Comparison of ENCODE assay signal across 1 cellular context in genomic region chr5:1800470-1801060, GRCh38.
TF ChIP-seq lines count a peak whose summit lies in the region.

No MANE protein-coding gene starts in this region.

TF ChIP-seq in K562, 482 proteins besides CTCF, POLR2A, EP300 and RAD21 (continues in another document):
- TF ChIP-seq ZNF780A (CRISPR knock-in tag; IDR thresholded peaks at IDR 0.05) (no peak), CBX1 (IDR thresholded peaks at IDR 0.05; ENCODE audit: low read depth) (no peak), CUX1 (CRISPR knock-in tag; IDR thresholded peaks at IDR 0.05) (no peak), MYNN (IDR thresholded peaks at IDR 0.05) (no peak), MYNN (CRISPR knock-in tag; IDR thresholded peaks at IDR 0.05) (no peak), MYC (IDR thresholded peaks at IDR 0.05; ENCODE audit: low read depth, low read length) (peak; percentile 44; the same call in 1 of the 2 replicates), MYC (CRISPR knock-in tag; IDR thresholded peaks at IDR 0.05; ENCODE audit: borderline replicate concordance, low read depth) (no peak), E4F1 (CRISPR knock-in tag; IDR thresholded peaks at IDR 0.05; ENCODE audit: borderline replicate concordance) (no peak), ZNF324 (CRISPR knock-in tag; IDR thresholded peaks at IDR 0.05) (no peak), LARP7 (IDR thresholded peaks at IDR 0.05) (no peak), TFE3 (CRISPR knock-in tag; IDR thresholded peaks at IDR 0.05) (peak; percentile 95), ZNF23 (CRISPR knock-in tag; IDR thresholded peaks at IDR 0.05) (no peak), RCOR1 (IDR thresholded peaks at IDR 0.05; ENCODE audit: borderline replicate concordance in 1 of 2, low read depth in 2 of 2, low read length in 2 of 2) (peak in 1 of 2 experiments; percentile 64; a peak in 1 of 4 replicates), SMAD4 (CRISPR knock-in tag; conservative IDR thresholded peaks at IDR 0.05) (no peak), PHF20 (IDR thresholded peaks at IDR 0.05; ENCODE audit: partially characterized antibody) (no peak), ZNF764 (CRISPR knock-in tag; IDR thresholded peaks at IDR 0.05; ENCODE audit: low read depth) (no peak), PHB (CRISPR knock-in tag; IDR thresholded peaks at IDR 0.05) (no peak), NCOR1 (IDR thresholded peaks at IDR 0.05) (no peak), TSC22D4 (tag; IDR thresholded peaks at IDR 0.05) (no peak), ZNF24 (IDR thresholded peaks at IDR 0.05) (no peak), RBFOX2 (IDR thresholded peaks at IDR 0.05; ENCODE audit: low read depth, low read length) (no peak), RBM17 (IDR thresholded peaks at IDR 0.05; ENCODE audit: borderline replicate concordance, low read depth, low read length) (no peak), PATZ1 (CRISPR knock-in tag; IDR thresholded peaks at IDR 0.05; ENCODE audit: borderline replicate concordance) (no peak), ZNF184 (CRISPR knock-in tag; IDR thresholded peaks at IDR 0.05) (no peak), ZBTB17 (CRISPR knock-in tag; IDR thresholded peaks at IDR 0.05) (no peak), SRSF9 (IDR thresholded peaks at IDR 0.05; ENCODE audit: borderline replicate concordance, low read depth, low read length) (no peak), HMG20A (CRISPR knock-in tag; conservative IDR thresholded peaks at IDR 0.05) (no peak), CBX2 (IDR thresholded peaks at IDR 0.05; ENCODE audit: insufficient read depth, low read length, poor library complexity, severe bottlenecking) (no peak), ZC3H11A (IDR thresholded peaks at IDR 0.05; ENCODE audit: low read depth, low read length) (no peak), LEF1 (IDR thresholded peaks at IDR 0.05) (no peak), ARID1B (IDR thresholded peaks at IDR 0.05) (no peak), FOXO4 (CRISPR knock-in tag; IDR thresholded peaks at IDR 0.05) (no peak), ZNF696 (CRISPR knock-in tag; conservative IDR thresholded peaks at IDR 0.05) (no peak), STAG1 (CRISPR knock-in tag; IDR thresholded peaks at IDR 0.05; ENCODE audit: borderline replicate concordance) (no peak), SRSF7 (optimal IDR thresholded peaks at IDR 0.05; ENCODE audit: low read depth, low read length) (no peak), BRD4 (IDR thresholded peaks at IDR 0.05) (no peak; the same call in 1 of the 2 replicates), SMARCA5 (IDR thresholded peaks at IDR 0.05) (no peak), KDM4B (IDR thresholded peaks at IDR 0.05; ENCODE audit: borderline replicate concordance in 2 of 2, low read depth in 1 of 2) (no peak), MCM5 (IDR thresholded peaks at IDR 0.05; ENCODE audit: low read depth) (no peak), ZNF316 (IDR thresholded peaks at IDR 0.05) (no peak), ARHGAP35 (IDR thresholded peaks at IDR 0.05; ENCODE audit: partially characterized antibody) (no peak), POLR3G (IDR thresholded peaks at IDR 0.05; ENCODE audit: extremely low read depth, insufficient read length, insufficient replicate concordance) (no peak), ZNF253 (CRISPR knock-in tag; conservative IDR thresholded peaks at IDR 0.05) (no peak), OTX1 (CRISPR knock-in tag; IDR thresholded peaks at IDR 0.05) (no peak), USF1 (CRISPR knock-in tag; IDR thresholded peaks at IDR 0.05) (peak; percentile 85), POLR2G (IDR thresholded peaks at IDR 0.05; ENCODE audit: low read depth, low read length) (no peak), CEBPZ (IDR thresholded peaks at IDR 0.05; ENCODE audit: borderline replicate concordance, low read depth, low read length) (no peak), GTF2F1 (IDR thresholded peaks at IDR 0.05; ENCODE audit: low read depth, low read length) (no peak), KAT8 (IDR thresholded peaks at IDR 0.05; ENCODE audit: low read depth) (no peak), ZNF707 (CRISPR knock-in tag; conservative IDR thresholded peaks at IDR 0.05) (no peak), CCAR2 (IDR thresholded peaks at IDR 0.05; ENCODE audit: low read depth, low read length) (no peak), ZNF79 (CRISPR knock-in tag; IDR thresholded peaks at IDR 0.05; ENCODE audit: low read depth) (no peak), NONO (IDR thresholded peaks at IDR 0.05; ENCODE audit: low read depth in 2 of 2, low read length in 1 of 2) (no peak), MYBL2 (IDR thresholded peaks at IDR 0.05; ENCODE audit: low read depth) (no peak; the same call in 1 of the 2 replicates), MYBL2 (CRISPR knock-in tag; IDR thresholded peaks at IDR 0.05; ENCODE audit: borderline replicate concordance) (no peak), HLTF (IDR thresholded peaks at IDR 0.05) (no peak), BRCA1 (IDR thresholded peaks at IDR 0.05) (no peak), BRCA1 (CRISPR knock-in tag; IDR thresholded peaks at IDR 0.05) (peak; percentile 58; the same call in 1 of the 2 replicates), GTF2B (IDR thresholded peaks at IDR 0.05; ENCODE audit: extremely low read depth, insufficient read length) (no peak), CAMTA2 (CRISPR knock-in tag; conservative IDR thresholded peaks at IDR 0.05) (no peak)
